Comparison of ENCODE assay signal across 1 cellular context in genomic region chr5:19287548-19288277, GRCh38.
A peak's percentile ranks its signal among the peaks of the same experiment; 100 is the strongest.
TF ChIP-seq lines count a peak whose summit lies in the region.

No MANE protein-coding gene starts in this region.

TF ChIP-seq in K562, 482 proteins besides CTCF, POLR2A, EP300 and RAD21 (continued from another document):
- TF ChIP-seq, protein P1, sequence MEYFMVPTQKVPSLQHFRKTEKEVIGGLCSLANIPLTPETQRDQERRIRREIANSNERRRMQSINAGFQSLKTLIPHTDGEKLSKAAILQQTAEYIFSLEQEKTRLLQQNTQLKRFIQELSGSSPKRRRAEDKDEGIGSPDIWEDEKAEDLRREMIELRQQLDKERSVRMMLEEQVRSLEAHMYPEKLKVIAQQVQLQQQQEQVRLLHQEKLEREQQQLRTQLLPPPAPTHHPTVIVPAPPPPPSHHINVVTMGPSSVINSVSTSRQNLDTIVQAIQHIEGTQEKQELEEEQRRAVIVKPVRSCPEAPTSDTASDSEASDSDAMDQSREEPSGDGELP (CRISPR knock-in tag; IDR thresholded peaks at IDR 0.05; ENCODE audit: borderline replicate concordance): peak; percentile 69
